In the genomic region with DNA sequence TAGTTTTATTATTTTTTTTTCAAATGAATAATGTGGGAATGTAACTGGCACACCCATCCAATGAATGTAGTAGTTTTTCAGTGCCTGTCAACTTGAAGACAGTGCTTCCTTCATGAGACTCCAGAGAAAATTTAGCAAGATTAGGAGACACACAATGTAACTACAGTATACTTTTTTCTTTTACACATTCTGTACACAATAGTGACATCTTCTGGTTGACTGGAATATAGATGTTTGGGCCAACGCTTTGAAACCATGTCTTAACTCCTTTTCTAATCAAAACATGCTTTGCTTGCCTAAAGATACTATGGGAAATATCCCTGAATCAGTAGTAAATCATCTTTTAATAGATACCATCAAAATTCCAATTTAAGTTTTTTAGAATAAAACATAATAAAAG, we compare ENCODE assay signal across 10 cellular contexts.
DNase-seq lines count a peak whose midpoint lies in the region; ATAC-seq and TF ChIP-seq lines count a peak whose summit lies in the region.
"Had no signal": no experiment of that assay in that cellular context is flagged by ENCODE, and none has a peak within 500 bp of the region (broad histone marks: within the 10 kb centered on the region; RNA-seq: fewer than 3 reads in every experiment).

No MANE protein-coding gene starts in this region.

- ATAC-seq in GM19328 (IDR thresholded peaks at IDR 0.05; ENCODE audit: unreplicated experiment) (peak; percentile 61), HG03571 (IDR thresholded peaks at IDR 0.05; ENCODE audit: unreplicated experiment) (no peak)

- H3K4me2 ChIP-seq in smooth muscle cell = no peak overlapping the region

- TF ChIP-seq CTCF in RWPE1 (conservative IDR thresholded peaks at IDR 0.05; ENCODE audit: low read depth) (peak; percentile 53), foreskin fibroblast (IDR thresholded peaks at IDR 0.05; ENCODE audit: low read depth, low read length) (peak; percentile 51), smooth muscle cell (IDR thresholded peaks at IDR 0.05; ENCODE audit: borderline replicate concordance, insufficient read depth, poor library complexity, severe bottlenecking) (peak; percentile 59)

- H3K4me3 ChIP-seq in foreskin fibroblast (ENCODE audit: low read depth in 1 of 2, low read length in 2 of 2) = no peak overlapping the region
- no peak overlapping the region for H3K4me3 ChIP-seq in smooth muscle cell
- H3K4me3 ChIP-seq: HAP-1 had no signal

- no peak overlapping the region for H3K27ac ChIP-seq in RWPE1
- no peak overlapping the region for H3K27ac ChIP-seq in smooth muscle cell (ENCODE audit: low read depth)
- H3K27ac ChIP-seq: epithelial cell of prostate had no signal

- 18% methylated on average over 1 of the region's 1 CpG for WGBS in smooth muscle cell (ENCODE audit: low lambda C conversion rate)

- POLR2A ChIA-PET in RWPE1 (lab: Yijun Ruan, JAX; ENCODE audit: low non-redundant PET) = no interaction called here

- no peaks in the 10 kb centered on the region for H3K9me3 ChIP-seq in smooth muscle cell (replicated peaks; ENCODE audit: low read depth)
- H3K9me3 ChIP-seq: HAP-1 had no signal

- no peak overlapping the region for H2AFZ ChIP-seq in smooth muscle cell (ENCODE audit: low read depth)

- no peaks in the 10 kb centered on the region for H3F3A ChIP-seq in smooth muscle cell (ENCODE audit: low read depth)

- no peak overlapping the region for H3K9ac ChIP-seq in smooth muscle cell (ENCODE audit: low read depth)

- H3K79me2 ChIP-seq in smooth muscle cell (ENCODE audit: low read depth) = no peaks in the 10 kb centered on the region

- H3K36me3 ChIP-seq in smooth muscle cell (ENCODE audit: low read depth) = no peaks in the 10 kb centered on the region
- H3K36me3 ChIP-seq: HAP-1 had no signal

- DNase-seq in AG20443 (ENCODE audit: low spot score) (peak; percentile 33), Kasumi-1 (lab: John Stamatoyannopoulos, UW) (peak; percentile 90 to 95), RWPE1 (ENCODE audit: low spot score) (peak; percentile 21), foreskin fibroblast (peak; percentile 15 to 62), smooth muscle cell (lab: John Stamatoyannopoulos, UW; ENCODE audit: unreplicated experiment) (no peak)
- no peak for DNase-seq in activated CD4-positive, CD25-positive, alpha-beta regulatory T cell (lab: John Stamatoyannopoulos, UW)

- H3K27me3 ChIP-seq in smooth muscle cell (ENCODE audit: low read depth) = no peaks in the 10 kb centered on the region

- H4K20me1 ChIP-seq in smooth muscle cell (ENCODE audit: low read depth) = no peaks in the 10 kb centered on the region

- CTCF ChIA-PET in RWPE1 (lab: Yijun Ruan, JAX) = interaction anchor here (1.0 kb wide), 1 partner anchor 647 kb away, joined by 4 read pairs; no protein-coding TSS in a partner anchor

- no peaks in the 10 kb centered on the region for H3K4me1 ChIP-seq in smooth muscle cell (ENCODE audit: low read depth)

Comparison
In these comparisons a context has a peak if more than half of its experiments do, and no peak if none do; other contexts are left out.
1. DNase-seq: peak in AG20443 (single experiment), Kasumi-1 (2 of 2), RWPE1 (single experiment) and foreskin fibroblast (2 of 2); none in smooth muscle cell (single experiment) and activated CD4-positive, CD25-positive, alpha-beta regulatory T cell (0 of 4).
2. Peak in every context shown above with its lines, with median percentiles within 50 percentile points of each other: CTCF ChIP-seq.